Comparison of ENCODE assay signal across 14 cellular contexts in the genomic region with DNA sequence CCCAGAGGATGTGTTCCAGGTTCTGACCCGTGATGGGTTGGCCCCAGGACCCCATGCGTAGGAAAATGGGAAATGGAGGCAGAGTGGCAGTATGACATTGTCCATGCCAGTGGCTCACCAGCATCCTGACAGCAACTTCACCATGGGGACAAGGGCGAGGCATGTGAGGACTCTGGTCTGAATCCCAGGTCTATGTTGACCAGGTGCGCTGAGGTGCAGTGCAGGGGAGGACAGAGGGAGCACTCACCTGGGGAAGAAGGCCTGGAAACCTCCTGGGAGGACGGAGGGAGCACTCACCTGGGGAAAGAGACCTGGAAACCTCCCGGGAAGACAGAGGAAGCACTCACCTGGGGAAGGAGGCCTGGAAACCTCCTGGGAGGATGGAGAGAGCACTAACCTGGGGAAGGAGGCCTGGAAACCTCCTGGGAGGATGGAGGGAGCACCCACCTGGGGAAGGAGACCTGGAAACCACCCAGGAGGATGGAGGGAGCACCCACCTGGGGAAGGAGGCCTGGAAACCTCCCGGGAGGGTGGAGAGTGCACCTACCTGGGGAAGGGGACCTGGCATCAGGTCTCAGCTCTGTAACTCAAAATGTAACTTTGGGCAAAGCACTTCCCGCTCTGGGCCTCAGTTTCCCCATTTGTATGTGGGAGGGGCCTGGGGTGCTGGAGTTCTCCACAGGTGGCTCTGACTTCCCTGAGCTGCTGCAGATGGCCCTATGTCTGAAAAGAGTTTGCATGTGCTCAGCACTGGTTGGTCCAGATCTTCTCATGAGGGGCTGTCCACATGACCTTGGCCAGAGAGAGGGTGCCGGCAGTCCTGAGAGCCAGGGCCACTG. TPM values are rescaled to one million over a fixed set of nuclear protein-coding genes. Genes with fewer than 3 reads are reported as not detected.
DNase-seq lines count a peak whose midpoint lies in the region; ATAC-seq and TF ChIP-seq lines count a peak whose summit lies in the region.
"Had no signal": no experiment of that assay in that cellular context is flagged by ENCODE, and none has a peak within 500 bp of the region (broad histone marks: within the 10 kb centered on the region; RNA-seq: fewer than 3 reads in every experiment).

No MANE protein-coding gene starts in this region.

- H3K4me1 Mint-ChIP-seq in H9, result peaks cover 2 to 8% of the 10 kb centered on the region in 2 experiments; a peak in 1 of 4 replicates
- H3K4me1 Mint-ChIP-seq in neural progenitor cell, result peaks cover 38% of the 10 kb centered on the region
- H3K4me1 Mint-ChIP-seq: GM23338 had no signal

- WGBS in H9 (ENCODE audit: extremely low coverage, insufficient read length, low lambda C conversion rate), result no CpG with 5 or more reads among the region's 9 CpGs

- H3K23me2 ChIP-seq in H9 (ENCODE audit: insufficient read length, low read depth, low read length, poor library complexity, severe bottlenecking), result no peaks in the 10 kb centered on the region

- no peak overlapping the region for H3T11ph ChIP-seq in H9 (ENCODE audit: low read length)

- peaks cover 4% of the 10 kb centered on the region for H3F3A ChIP-seq in neural progenitor cell (ENCODE audit: low read depth)

- H3K9me3 ChIP-seq in H9 (ENCODE audit: control insufficient read depth, low read depth, low read length) (no peaks in the 10 kb centered on the region), neural progenitor cell (ENCODE audit: low read depth) (no peaks in the 10 kb centered on the region)

- no peak overlapping the region for H3K23ac ChIP-seq in H9 (ENCODE audit: insufficient read length, low read depth, low read length)

- H3K56ac ChIP-seq in H9 (ENCODE audit: insufficient read length, low read depth, low read length), result no peak overlapping the region

- H3K4me1 ChIP-seq in H9 (ENCODE audit: insufficient read depth, low read length) (no peaks in the 10 kb centered on the region), neural progenitor cell (peaks cover 3% of the 10 kb centered on the region)
- H3K4me1 ChIP-seq: parathyroid adenoma had no signal

- no peak for TF ChIP-seq CTCF in H9 (conservative IDR thresholded peaks at IDR 0.05)
- TF ChIP-seq CTCF in coronary artery (IDR thresholded peaks at IDR 0.05), result no peak
- no peak for TF ChIP-seq CTCF in neural progenitor cell (IDR thresholded peaks at IDR 0.05)

- H3K4me3 ChIP-seq in coronary artery, result no peak overlapping the region
- H3K4me3 ChIP-seq in neural progenitor cell, result no peak overlapping the region
- H3K4me3 ChIP-seq: GM23338 had no signal

- H3K36me3 Mint-ChIP-seq in H9 (ENCODE audit: insufficient read depth in 1 of 3, low read depth in 3 of 3), result no peaks in the 10 kb centered on the region; a peak in 1 of 7 replicates
- H3K36me3 Mint-ChIP-seq in neural progenitor cell, result no peaks in the 10 kb centered on the region

- H3K4me2 ChIP-seq in H9 (ENCODE audit: insufficient read depth, insufficient read length, low read length) (no peak overlapping the region), neural progenitor cell (no peak overlapping the region)
- H3K4me2 ChIP-seq: GM23338 had no signal

- H3K27ac Mint-ChIP-seq in H9, result peak overlapping the region in 1 of 3 experiments; percentile 9; a peak in 1 of 7 replicates
- peak overlapping the region; percentile 81 for H3K27ac Mint-ChIP-seq in neural progenitor cell
- H3K27ac Mint-ChIP-seq: GM23338 had no signal

- peaks cover 4% of the 10 kb centered on the region for H3K27me3 Mint-ChIP-seq in H9 (ENCODE audit: low read depth)
- H3K27me3 Mint-ChIP-seq in neural progenitor cell (ENCODE audit: insufficient read depth, low read depth), result peaks cover 17% of the 10 kb centered on the region

- H3K9ac ChIP-seq in H9 (ENCODE audit: extremely low read depth, insufficient read length, low read length) (no peak overlapping the region), neural progenitor cell (no peak overlapping the region)
- H3K9ac ChIP-seq: parathyroid adenoma had no signal

- H2BK12ac ChIP-seq in H9 (ENCODE audit: insufficient read length, low read depth, low read length), result no peak overlapping the region

- H3K79me2 ChIP-seq in H9 (ENCODE audit: insufficient read depth, low read length) (no peaks in the 10 kb centered on the region), neural progenitor cell (ENCODE audit: low read depth) (no peaks in the 10 kb centered on the region)
- H3K79me2 ChIP-seq: parathyroid adenoma had no signal

- no peak overlapping the region for H3K14ac ChIP-seq in H9 (ENCODE audit: insufficient read depth, low read length)

- no peak overlapping the region for H3K18ac ChIP-seq in H9 (ENCODE audit: insufficient read length, low read depth, low read length)

- no peak overlapping the region for H3K4ac ChIP-seq in H9 (ENCODE audit: low read depth, low read length)

- no peak for ATAC-seq in HG03442 (IDR thresholded peaks at IDR 0.05; ENCODE audit: unreplicated experiment)
- ATAC-seq: GM23338 had no signal

- no peak overlapping the region for H2BK20ac ChIP-seq in H9 (ENCODE audit: low read depth, low read length, poor library complexity, severe bottlenecking)

- no peak overlapping the region for H4K8ac ChIP-seq in H9 (replicated peaks; ENCODE audit: insufficient read length, low read depth, low read length)

- H2AK5ac ChIP-seq in H9 (ENCODE audit: insufficient read length, low read length), result no peak overlapping the region

- H3K36me3 ChIP-seq in neural progenitor cell, result no peaks in the 10 kb centered on the region

- CTCF ChIA-PET in HEK293T (lab: Yijun Ruan, JAX), result interaction anchor here (1.3 to 2.4 kb wide), 2 partner anchors 14 to 51 kb away, joined by 3 to 9 read pairs; no protein-coding TSS in a partner anchor

- H4K91ac ChIP-seq in H9 (ENCODE audit: insufficient read length, low read depth, low read length), result no peak overlapping the region

- no peak overlapping the region for H2BK15ac ChIP-seq in H9 (ENCODE audit: low read depth, low read length)

- no peaks in the 10 kb centered on the region for H3K79me1 ChIP-seq in H9 (ENCODE audit: insufficient read depth, low read depth, low read length, poor library complexity, severe bottlenecking)

- H3K27ac ChIP-seq in H9 (ENCODE audit: insufficient read length, low read depth, low read length) (no peak overlapping the region), coronary artery (no peak overlapping the region), neural progenitor cell (no peak overlapping the region)
- H3K27ac ChIP-seq: parathyroid adenoma had no signal

- POLR2A ChIA-PET in HEK293T (lab: Yijun Ruan, JAX), result no interaction called here

- H3K9me3 Mint-ChIP-seq in H9 (no peaks in the 10 kb centered on the region), neural progenitor cell (peaks cover 4% of the 10 kb centered on the region)
- H3K9me3 Mint-ChIP-seq: GM23338 had no signal

- H3K4me3 Mint-ChIP-seq in H9 (no peak overlapping the region), neural progenitor cell (no peak overlapping the region)
- H3K4me3 Mint-ChIP-seq: GM23338 had no signal

- no peaks in the 10 kb centered on the region for H4K20me1 ChIP-seq in H9 (ENCODE audit: control insufficient read depth, insufficient read depth, insufficient read length)
- H4K20me1 ChIP-seq in neural progenitor cell (ENCODE audit: low read depth), result no peaks in the 10 kb centered on the region

- H4K5ac ChIP-seq in H9 (ENCODE audit: insufficient read length, low read depth, low read length), result no peak overlapping the region

- H3K27me3 ChIP-seq in H9 (ENCODE audit: insufficient read depth, low read length) (no peaks in the 10 kb centered on the region), neural progenitor cell (no peaks in the 10 kb centered on the region)

- H2AFZ ChIP-seq in H9 (ENCODE audit: low read length), result no peak overlapping the region
- no peak overlapping the region for H2AFZ ChIP-seq in neural progenitor cell (replicated peaks)
- H2AFZ ChIP-seq: GM23338, parathyroid adenoma had no signal

- no peak overlapping the region for H2BK120ac ChIP-seq in H9 (ENCODE audit: low read depth, low read length, poor library complexity, severe bottlenecking)

- DNase-seq in Ammon's horn (ENCODE audit: low spot score), result peak; percentile 1
- peak; percentile 20 for DNase-seq in H9
- peak; percentile 56 for DNase-seq in coronary artery (ENCODE audit: low spot score)
- no peak for DNase-seq in neural progenitor cell (ENCODE audit: low spot score)
- DNase-seq in HEK293T (ENCODE audit: extremely low spot score), result no peak
- DNase-seq in UCSD-AML1 (lab: John Stamatoyannopoulos, UW; ENCODE audit: unreplicated experiment), result no peak
- DNase-seq in DMS53 treated with DMSO at 0.1 percent for 48 hours (lab: John Stamatoyannopoulos, UW; ENCODE audit: unreplicated experiment), result no peak
- DNase-seq: EL; NCI-H510A treated with DMSO at 0.1 percent for 48 hours; stimulated activated CD4-positive, alpha-beta T cell treated with anti-CD3 and anti-CD28 coated beads, Interleukin-2, amount 100 ng/mL, for 48 hours had no signal

- H2BK5ac ChIP-seq in H9 (ENCODE audit: insufficient read length, low read length), result no peak overlapping the region

TF ChIP-seq in HEK293T, 16 proteins besides CTCF, POLR2A, EP300 and RAD21:
- TF ChIP-seq LEF1 (IDR thresholded peaks at IDR 0.05; ENCODE audit: borderline replicate concordance) (no peak), ELF4 (IDR thresholded peaks at IDR 0.05) (no peak), L3MBTL2 (conservative IDR thresholded peaks at IDR 0.05) (no peak), CTBP1 (IDR thresholded peaks at IDR 0.05; ENCODE audit: borderline replicate concordance) (no peak), TARDBP (IDR thresholded peaks at IDR 0.05) (no peak), FOXM1 (IDR thresholded peaks at IDR 0.05; ENCODE audit: borderline replicate concordance) (no peak), HDGF (IDR thresholded peaks at IDR 0.05; ENCODE audit: borderline replicate concordance) (no peak), ARNT (IDR thresholded peaks at IDR 0.05) (no peak), FOXA1 (IDR thresholded peaks at IDR 0.05) (no peak), FOXK2 (IDR thresholded peaks at IDR 0.05) (no peak), SP1 (IDR thresholded peaks at IDR 0.05) (no peak), ZNF384 (IDR thresholded peaks at IDR 0.05) (no peak), BHLHE40 (IDR thresholded peaks at IDR 0.05; ENCODE audit: borderline replicate concordance) (no peak), NFRKB (IDR thresholded peaks at IDR 0.05) (no peak), SUZ12 (IDR thresholded peaks at IDR 0.05) (no peak)
- TF ChIP-seq, protein P1, sequence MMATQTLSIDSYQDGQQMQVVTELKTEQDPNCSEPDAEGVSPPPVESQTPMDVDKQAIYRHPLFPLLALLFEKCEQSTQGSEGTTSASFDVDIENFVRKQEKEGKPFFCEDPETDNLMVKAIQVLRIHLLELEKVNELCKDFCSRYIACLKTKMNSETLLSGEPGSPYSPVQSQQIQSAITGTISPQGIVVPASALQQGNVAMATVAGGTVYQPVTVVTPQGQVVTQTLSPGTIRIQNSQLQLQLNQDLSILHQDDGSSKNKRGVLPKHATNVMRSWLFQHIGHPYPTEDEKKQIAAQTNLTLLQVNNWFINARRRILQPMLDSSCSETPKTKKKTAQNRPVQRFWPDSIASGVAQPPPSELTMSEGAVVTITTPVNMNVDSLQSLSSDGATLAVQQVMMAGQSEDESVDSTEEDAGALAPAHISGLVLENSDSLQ (IDR thresholded peaks at IDR 0.05), result no peak

RNA-seq across cellular contexts. Expression of a gene that starts 6.9 kb away (rescaled TPM):
- total RNA-seq in H9 (2021) (0.61 and 0.79 TPM in 2 replicates), neural progenitor cell (ENCODE audit: low replicate concordance) (3.0 and 8.5 TPM in 2 replicates)
- total RNA-seq: bronchial epithelial cell had no signal

Comparison
In these comparisons a context has a peak if more than half of its experiments do, and no peak if none do; other contexts are left out.
1. DNase-seq: peak in Ammon's horn (single experiment), H9 (single experiment) and coronary artery (single experiment); none in neural progenitor cell (single experiment), HEK293T (single experiment), UCSD-AML1 (single experiment) and DMS53 treated with DMSO at 0.1 percent for 48 hours (single experiment).